8 cellular contexts compared by ENCODE assay signal in the genomic region with DNA sequence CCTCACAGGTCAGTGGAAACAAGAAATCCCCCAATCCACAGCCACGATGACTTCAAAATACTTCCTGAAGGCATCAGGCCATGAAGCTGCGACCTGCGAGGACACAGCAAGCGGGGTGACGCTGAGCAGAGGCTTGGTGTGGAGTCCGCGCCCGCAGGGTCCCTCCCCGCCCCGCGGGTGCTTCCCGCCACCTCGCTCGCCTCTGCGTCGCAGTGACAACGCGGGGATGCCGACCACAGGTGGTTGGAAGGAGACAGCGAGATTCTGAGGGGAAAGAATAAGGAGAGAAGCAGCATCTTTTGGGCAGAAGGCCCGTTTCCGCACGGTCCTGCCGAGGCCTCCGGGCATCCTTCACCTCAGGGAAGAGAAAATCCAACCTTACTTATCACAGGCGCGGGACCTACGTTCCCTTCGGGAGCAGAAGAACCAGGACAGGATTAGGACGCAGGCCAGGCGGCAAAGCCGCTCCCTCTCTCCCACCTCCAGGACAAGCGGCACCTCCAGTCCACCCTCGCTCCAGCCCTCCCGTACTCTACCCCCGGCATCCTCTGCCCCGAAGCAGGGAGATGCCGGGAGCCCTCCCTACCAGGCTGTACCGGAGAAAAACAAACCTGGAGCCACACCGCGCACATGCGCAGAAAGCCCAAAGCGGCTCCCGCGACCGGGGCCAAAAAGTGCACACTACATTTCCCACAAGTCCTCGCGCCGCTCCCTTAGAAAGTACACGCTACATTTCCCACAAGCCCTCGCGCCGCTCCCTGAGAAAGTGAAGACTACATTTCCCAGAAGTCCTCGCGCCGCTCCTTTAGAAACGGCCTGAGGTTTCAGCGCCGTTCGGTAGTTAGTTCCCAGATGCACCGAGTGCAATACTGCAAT.
DNase-seq lines count a peak whose midpoint lies in the region; ATAC-seq and TF ChIP-seq lines count a peak whose summit lies in the region.

No MANE protein-coding gene starts in this region.

- no peak for TF ChIP-seq CTCF in AG09319 (IDR thresholded peaks at IDR 0.05; ENCODE audit: low read depth, low read length)
- TF ChIP-seq CTCF in spleen (IDR thresholded peaks at IDR 0.05 in 8 of 11, conservative IDR thresholded peaks at IDR 0.05 in 3 of 11): no peak

- TF ChIP-seq POLR2A in spleen (IDR thresholded peaks at IDR 0.05): peak in 2 of 3 donors; percentile 19 to 33

- 0 to 1% (median 1%) methylated on average over 48 to 61 of the region's 61 CpGs for WGBS in spleen, 5 donors

- peak overlapping the region; percentile 58 to 89 (median 84) for H3K27ac ChIP-seq in spleen

- peak; percentile 92 for DNase-seq in AG09319 (ENCODE audit: extremely low read depth, low read depth)
- DNase-seq in NCI-H345 treated with DMSO at 0.1 percent for 48 hours (lab: John Stamatoyannopoulos, UW; ENCODE audit: unreplicated experiment): peak; percentile 80
- DNase-seq in activated CD4-positive, CD25-positive, alpha-beta regulatory T cell treated with anti-CD3 and anti-CD28 coated beads, Interleukin-2, amount 50 U/mL, for 16 hours (ENCODE audit: low read depth, low spot score): peak; percentile 91
- DNase-seq in cerebellar cortex (ENCODE audit: low spot score): peak; percentile 98
- peak; percentile 99 for DNase-seq in iris pigment epithelial cell (ENCODE audit: low read depth)
- peak; percentile 98 for DNase-seq in spleen

- H3K4me1 ChIP-seq in spleen: peaks cover 13 to 34% (median 25%) of the 10 kb centered on the region in 6 donors

- intact Hi-C loops in spleen (cut with DNase I; ENCODE audit: low total_unique reads): loop anchor here (5.0 kb wide), 2 partner anchors 85 to 230 kb away; a partner anchor contains a TSS

- ATAC-seq in GM19035 (IDR thresholded peaks at IDR 0.05; ENCODE audit: unreplicated experiment): peak; percentile 91
- peak; percentile 95 for ATAC-seq in HG03342 (IDR thresholded peaks at IDR 0.05; ENCODE audit: unreplicated experiment)

- no peaks in the 10 kb centered on the region for H3K27me3 ChIP-seq in spleen (replicated peaks in 1 of 7)

- H3K36me3 ChIP-seq in spleen: peaks cover 0 to 25% (median 0%) of the 10 kb centered on the region in 6 donors

- H3K9me3 ChIP-seq in spleen: peaks cover 0 to 5% (median 2%) of the 10 kb centered on the region in 8 donors

- H3K4me3 ChIP-seq in spleen: peak overlapping the region; percentile 63 to 88 (median 76)

Comparison
In these comparisons a context has a peak if more than half of its experiments do, and no peak if none do; other contexts are left out.
1. Peak in every context shown above with its lines: DNase-seq, ATAC-seq, H3K4me3 ChIP-seq and H3K27ac ChIP-seq.